12 cellular contexts compared by ENCODE assay signal in genomic region chr1:201831371-201831770, GRCh38. TPM values are rescaled to one million over a fixed set of nuclear protein-coding genes. Genes with fewer than 3 reads are reported as not detected.
DNase-seq lines count a peak whose midpoint lies in the region; ATAC-seq and TF ChIP-seq lines count a peak whose summit lies in the region.
"Had no signal": no experiment of that assay in that cellular context is flagged by ENCODE, and none has a peak within 500 bp of the region (broad histone marks: within the 10 kb centered on the region; RNA-seq: fewer than 3 reads in every experiment).

No MANE protein-coding gene starts in this region.

- peaks cover 58% of the 10 kb centered on the region for H3K4me1 Mint-ChIP-seq in CD4-positive, alpha-beta T cell (ENCODE audit: low read depth)
- peaks cover 41% of the 10 kb centered on the region for H3K4me1 Mint-ChIP-seq in GM23338
- peaks cover 55% of the 10 kb centered on the region for H3K4me1 Mint-ChIP-seq in activated CD8-positive, alpha-beta T cell treated with anti-CD3 and anti-CD28 coated beads for 36 hours (ENCODE audit: low read depth)
- peaks cover 38 to 73% (median 57%) of the 10 kb centered on the region in 7 donors for H3K4me1 Mint-ChIP-seq in naive thymus-derived CD4-positive, alpha-beta T cell

- peaks cover 5% of the 10 kb centered on the region; the same call in 1 of the 2 replicates for H3F3A ChIP-seq in GM23338 (replicated peaks; ENCODE audit: low read depth)

- H3K9me2 ChIP-seq in GM23338 (ENCODE audit: insufficient read depth), result 0 out of 2 replicates have a peak, but pooled peaks cover 3% of the 10 kb centered on the region

- H4K20me1 ChIP-seq in GM23338 (replicated peaks; ENCODE audit: insufficient read depth), result peaks cover 48% of the 10 kb centered on the region

- no peaks in the 10 kb centered on the region for H3K27me3 ChIP-seq in CD4-positive, alpha-beta T cell (ENCODE audit: control insufficient read depth, insufficient read depth, low read length)
- H3K27me3 ChIP-seq in GM23338 (ENCODE audit: insufficient read depth), result no peaks in the 10 kb centered on the region
- H3K27me3 ChIP-seq in naive thymus-derived CD4-positive, alpha-beta T cell (ENCODE audit: control insufficient read depth in 2 of 2, insufficient read depth in 2 of 2, low read length in 2 of 2), result no peaks in the 10 kb centered on the region
- H3K27me3 ChIP-seq: gastroesophageal sphincter, sigmoid colon had no signal

- H3K9me3 Mint-ChIP-seq in CD4-positive, alpha-beta T cell, result no peaks in the 10 kb centered on the region
- H3K9me3 Mint-ChIP-seq in GM23338, result no peaks in the 10 kb centered on the region; the same call in 2 of the 3 replicates
- H3K9me3 Mint-ChIP-seq in activated CD8-positive, alpha-beta T cell treated with anti-CD3 and anti-CD28 coated beads for 36 hours, result no peaks in the 10 kb centered on the region
- H3K9me3 Mint-ChIP-seq in naive thymus-derived CD4-positive, alpha-beta T cell, result no peaks in the 10 kb centered on the region

- POLR2A ChIA-PET in CD4-positive, alpha-beta T cell (lab: Charles Lee), result no interaction called here
- POLR2A ChIA-PET in activated CD8-positive, alpha-beta T cell treated with anti-CD3 and anti-CD28 coated beads for 36 hours (lab: Charles Lee), result no interaction called here
- POLR2A ChIA-PET in naive thymus-derived CD4-positive, alpha-beta T cell (lab: Charles Lee), result interaction anchor here (0.6 kb wide), 1 partner anchor 1123 kb away, joined by 4 read pairs; no protein-coding TSS in a partner anchor

- intact Hi-C loops in CD4-positive, alpha-beta T cell (cut with DNase I, micrococcal nuclease), result loop anchor here in 1 of 2 experiments (5.0 to 10.0 kb wide), 2 partner anchors 126 to 677 kb away; partner anchors contain the start of genes TIMM17A and TMEM9
- intact Hi-C loops in activated CD8-positive, alpha-beta T cell treated with anti-CD3 and anti-CD28 coated beads for 36 hours (cut with micrococcal nuclease), result no loop called here
- intact Hi-C loops in naive thymus-derived CD4-positive, alpha-beta T cell (cut with micrococcal nuclease), result no loop called here

- peak overlapping the region; percentile 16; the same call in 1 of the 2 replicates for H3K4me3 ChIP-seq in GM23338
- H3K4me3 ChIP-seq in naive thymus-derived CD4-positive, alpha-beta T cell (ENCODE audit: low read length), result no peak overlapping the region
- H3K4me3 ChIP-seq: gastroesophageal sphincter, sigmoid colon had no signal

- 0 out of 2 replicates have a peak, but pooled peaks cover 3% of the 10 kb centered on the region for H3K36me3 ChIP-seq in GM23338 (ENCODE audit: insufficient read depth)
- peaks cover 0 to 11% (median under 1%) of the 10 kb centered on the region in 3 experiments for H3K36me3 ChIP-seq in naive thymus-derived CD4-positive, alpha-beta T cell (ENCODE audit: control insufficient read depth in 2 of 3, insufficient read depth in 3 of 3, low read length in 3 of 3)
- H3K36me3 ChIP-seq: sigmoid colon had no signal

- no peak for TF ChIP-seq CTCF in CD4-positive, alpha-beta T cell (IDR thresholded peaks at IDR 0.05)
- TF ChIP-seq CTCF in GM23338 (conservative IDR thresholded peaks at IDR 0.05; ENCODE audit: low read depth in 2 of 2), result no peak
- TF ChIP-seq CTCF in activated CD8-positive, alpha-beta T cell treated with anti-CD3 and anti-CD28 coated beads for 36 hours (IDR thresholded peaks at IDR 0.05), result no peak

- no peak for DNase-seq in CD4-positive, alpha-beta T cell
- no peak for DNase-seq in GM23338 (ENCODE audit: low spot score)
- DNase-seq in activated CD8-positive, alpha-beta T cell treated with anti-CD3 and anti-CD28 coated beads for 36 hours, result no peak
- DNase-seq in naive thymus-derived CD4-positive, alpha-beta T cell, result peak in 1 of 9 donors; percentile 2
- no peak for DNase-seq in HT-29 (ENCODE audit: low spot score)
- no peak for DNase-seq in pons (ENCODE audit: low spot score)
- DNase-seq: kidney, NCI-H1694, NCI-H526 treated with DMSO at 0.1 percent for 48 hours, sigmoid colon had no signal

- H3K36me3 Mint-ChIP-seq in CD4-positive, alpha-beta T cell (ENCODE audit: low read depth), result peaks cover 23% of the 10 kb centered on the region
- H3K36me3 Mint-ChIP-seq in GM23338 (ENCODE audit: low read depth), result no peaks in the 10 kb centered on the region; the same call in 1 of the 3 replicates
- H3K36me3 Mint-ChIP-seq in activated CD8-positive, alpha-beta T cell treated with anti-CD3 and anti-CD28 coated beads for 36 hours (ENCODE audit: low read depth), result peaks cover 33% of the 10 kb centered on the region
- H3K36me3 Mint-ChIP-seq in naive thymus-derived CD4-positive, alpha-beta T cell, result peaks cover 3 to 11% (median 6%) of the 10 kb centered on the region in 5 donors

- no peak overlapping the region for H3K27ac Mint-ChIP-seq in CD4-positive, alpha-beta T cell
- H3K27ac Mint-ChIP-seq in GM23338, result no peak overlapping the region
- no peak overlapping the region for H3K27ac Mint-ChIP-seq in activated CD8-positive, alpha-beta T cell treated with anti-CD3 and anti-CD28 coated beads for 36 hours
- H3K27ac Mint-ChIP-seq in naive thymus-derived CD4-positive, alpha-beta T cell, result peak overlapping the region in 1 of 9 donors; percentile 59

- H3K27ac ChIP-seq in CD4-positive, alpha-beta T cell (ENCODE audit: low read depth, low read length), result no peak overlapping the region
- 0 out of 2 replicates have a peak overlapping the region, but pooled peaks have one; percentile 53 for H3K27ac ChIP-seq in GM23338 (ENCODE audit: low read depth)
- H3K27ac ChIP-seq in naive thymus-derived CD4-positive, alpha-beta T cell (ENCODE audit: low read depth, low read length), result no peak overlapping the region
- H3K27ac ChIP-seq: gastroesophageal sphincter, sigmoid colon had no signal

- H3K4me2 ChIP-seq in GM23338, result peak overlapping the region; percentile 89

- H2AFZ ChIP-seq in GM23338, result no peak overlapping the region

- peaks cover 76% of the 10 kb centered on the region for H3K79me2 ChIP-seq in GM23338 (replicated peaks; ENCODE audit: insufficient read depth)

- H3K4me3 Mint-ChIP-seq in CD4-positive, alpha-beta T cell, result peak overlapping the region; percentile 95
- H3K4me3 Mint-ChIP-seq in GM23338, result peak overlapping the region; percentile 94
- H3K4me3 Mint-ChIP-seq in activated CD8-positive, alpha-beta T cell treated with anti-CD3 and anti-CD28 coated beads for 36 hours, result peak overlapping the region; percentile 95
- H3K4me3 Mint-ChIP-seq in naive thymus-derived CD4-positive, alpha-beta T cell, result peak overlapping the region; percentile 90 to 100 (median 96)

- no peak for ATAC-seq in CD4-positive, alpha-beta T cell (ENCODE audit: poor library complexity)
- ATAC-seq in GM23338 (no peak), HG02763 (IDR thresholded peaks at IDR 0.05; ENCODE audit: unreplicated experiment) (no peak)
- ATAC-seq in activated CD8-positive, alpha-beta T cell treated with anti-CD3 and anti-CD28 coated beads for 36 hours, result no peak
- ATAC-seq in naive thymus-derived CD4-positive, alpha-beta T cell, result no peak
- ATAC-seq: gastroesophageal sphincter had no signal

- CTCF ChIA-PET in CD4-positive, alpha-beta T cell (lab: Charles Lee), result no interaction called here
- CTCF ChIA-PET in activated CD8-positive, alpha-beta T cell treated with anti-CD3 and anti-CD28 coated beads for 36 hours (lab: Charles Lee), result no interaction called here
- CTCF ChIA-PET in naive thymus-derived CD4-positive, alpha-beta T cell (lab: Charles Lee), result interaction anchor here (0.7 to 1.0 kb wide), 2 partner anchors 9 to 355 kb away, joined by 3 read pairs; no protein-coding TSS in a partner anchor

- H3K9me3 ChIP-seq in CD4-positive, alpha-beta T cell (ENCODE audit: control insufficient read depth, low read length), result no peaks in the 10 kb centered on the region
- no peaks in the 10 kb centered on the region for H3K9me3 ChIP-seq in naive thymus-derived CD4-positive, alpha-beta T cell (ENCODE audit: control insufficient read depth in 2 of 3, low read length in 3 of 3)
- H3K9me3 ChIP-seq: gastroesophageal sphincter, sigmoid colon had no signal

- peaks cover 26% of the 10 kb centered on the region for H3K4me1 ChIP-seq in GM23338 (ENCODE audit: insufficient read depth)
- peaks cover 16 to 19% of the 10 kb centered on the region in 2 donors for H3K4me1 ChIP-seq in naive thymus-derived CD4-positive, alpha-beta T cell (ENCODE audit: control insufficient read depth in 2 of 2, insufficient read depth in 2 of 2, low read length in 2 of 2)

- no peaks in the 10 kb centered on the region for H3K27me3 Mint-ChIP-seq in CD4-positive, alpha-beta T cell
- H3K27me3 Mint-ChIP-seq in GM23338 (ENCODE audit: insufficient read depth, low read depth, poor library complexity), result no peaks in the 10 kb centered on the region
- H3K27me3 Mint-ChIP-seq in activated CD8-positive, alpha-beta T cell treated with anti-CD3 and anti-CD28 coated beads for 36 hours, result no peaks in the 10 kb centered on the region
- no peaks in the 10 kb centered on the region for H3K27me3 Mint-ChIP-seq in naive thymus-derived CD4-positive, alpha-beta T cell

RNA-seq across cellular contexts. Expression of gene IPO9, which starts 2.4 kb away (rescaled TPM):
- total RNA-seq in CD4-positive, alpha-beta T cell, result 10 to 100 TPM; 17.1 to 20.1 TPM
- 41.1 and 47.6 TPM in 2 replicates for total RNA-seq in GM23338 (2014; rRNA removed; shearing (Covaris generic))
- polyA plus RNA-seq in GM23338 (2016; fragmentation: Nextera tagmentation; extraction: Ambion mirVana), result 70.8 and 87.4 TPM in 2 replicates
- total RNA-seq in activated CD8-positive, alpha-beta T cell treated with anti-CD3 and anti-CD28 coated beads for 36 hours, result 10 to 100 TPM; 64.6 to 67.5 TPM
- 10 to 100 TPM; 28.7 to 55.3 (median 37.9) TPM for total RNA-seq in naive thymus-derived CD4-positive, alpha-beta T cell
- 10 to 100 TPM; 20.8 to 24.7 TPM for polyA plus RNA-seq in naive thymus-derived CD4-positive, alpha-beta T cell
- total RNA-seq in HT-29 (2014; rRNA removed; shearing (Covaris generic)), result 21.5 and 39.6 TPM in 2 replicates

RNA-seq across cellular contexts. Expression of gene SHISA4, which starts 57.3 kb away (rescaled TPM):
- total RNA-seq in CD4-positive, alpha-beta T cell, result under 1 TPM in 1 of 2 experiments, not detected in 1; 0.19 TPM
- total RNA-seq in GM23338 (2014; rRNA removed; shearing (Covaris generic)), result 3.8 and 9.2 TPM in 2 replicates
- polyA plus RNA-seq in GM23338 (2016; fragmentation: Nextera tagmentation; extraction: Ambion mirVana), result 5.4 and 8.0 TPM in 2 replicates
- total RNA-seq in activated CD8-positive, alpha-beta T cell treated with anti-CD3 and anti-CD28 coated beads for 36 hours, result under 1 TPM in 1 of 2 experiments, not detected in 1; 0.47 TPM
- total RNA-seq in naive thymus-derived CD4-positive, alpha-beta T cell, result 1 to 10 TPM in 2 of 5 experiments, under 1 TPM in 3; 0.30 to 1.4 (median 0.66) TPM
- not detected for polyA plus RNA-seq in naive thymus-derived CD4-positive, alpha-beta T cell
- 6.2 and 6.6 TPM in 2 replicates for total RNA-seq in HT-29 (2014; rRNA removed; shearing (Covaris generic))
